ENCODE assay signal across 27 cellular contexts in the genomic region with DNA sequence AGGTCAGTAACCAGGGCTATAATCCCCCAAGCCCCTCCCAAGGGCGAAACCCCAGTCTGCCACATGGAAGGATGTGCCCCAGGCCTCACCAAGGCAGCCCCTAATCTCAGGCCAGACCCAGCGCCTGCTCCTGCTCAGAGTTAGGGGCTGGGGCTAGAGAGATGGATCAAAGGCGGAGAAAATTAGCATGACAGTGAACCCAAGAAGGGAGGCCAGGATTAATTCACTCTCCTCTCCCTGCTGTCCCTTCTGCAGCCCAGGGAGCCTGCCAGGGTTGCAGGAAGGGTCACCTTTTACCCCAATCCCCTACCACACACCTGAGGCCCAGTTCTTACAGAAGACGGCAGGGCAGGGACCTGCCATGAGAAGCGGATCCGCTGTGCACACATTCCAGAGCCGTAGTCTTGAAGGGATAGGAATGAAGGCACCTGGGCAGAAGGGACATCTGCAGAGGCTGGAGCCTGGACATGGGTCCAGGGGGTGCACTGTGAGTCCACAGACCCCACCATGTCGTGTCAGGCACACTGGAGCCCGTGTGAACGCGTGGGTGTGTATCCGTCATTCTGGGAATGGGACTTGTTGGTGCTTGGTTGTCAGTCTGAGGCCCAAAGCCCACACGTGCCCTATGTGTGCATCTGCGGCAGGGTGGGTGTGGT. TPM values are rescaled to one million over a fixed set of nuclear protein-coding genes. Genes with fewer than 3 reads are reported as not detected.
A peak's percentile ranks its signal among the peaks of the same experiment; 100 is the strongest.
DNase-seq lines count a peak whose midpoint lies in the region; ATAC-seq and TF ChIP-seq lines count a peak whose summit lies in the region.
"Had no signal": no experiment of that assay in that cellular context is flagged by ENCODE, and none has a peak within 500 bp of the region (broad histone marks: within the 10 kb centered on the region; RNA-seq: fewer than 3 reads in every experiment).

No MANE protein-coding gene starts in this region.

- TF ChIP-seq RAD21 in SK-N-SH (IDR thresholded peaks at IDR 0.05; ENCODE audit: low read length): no peak

- peaks cover 10% of the 10 kb centered on the region for H3K27me3 Mint-ChIP-seq in chondrocyte (ENCODE audit: low read depth)
- peaks cover 7% of the 10 kb centered on the region for H3K27me3 Mint-ChIP-seq in T-helper 2 cell treated with Interferon-gamma antibody and Interleukin-4, amounts not matched to agents 5 μg/mL and 100 μg/mL, for 36 hours (ENCODE audit: low read depth)
- H3K27me3 Mint-ChIP-seq: CD8-positive, alpha-beta memory T cell; stimulated activated naive CD8-positive, alpha-beta T cell treated with anti-CD3 and anti-CD28 coated beads, Interleukin-15, amount 100 ng/mL, for 72 hours had no signal

- H3F3A ChIP-seq in SK-N-SH (replicated peaks; ENCODE audit: insufficient read depth): no peaks in the 10 kb centered on the region

- no peak overlapping the region for H3K27ac Mint-ChIP-seq in chondrocyte (ENCODE audit: unreplicated experiment)
- H3K27ac Mint-ChIP-seq in T-helper 2 cell treated with Interferon-gamma antibody and Interleukin-4, amounts not matched to agents 5 μg/mL and 100 μg/mL, for 36 hours: no peak overlapping the region
- H3K27ac Mint-ChIP-seq: stimulated activated naive CD8-positive, alpha-beta T cell treated with anti-CD3 and anti-CD28 coated beads, Interleukin-15, amount 100 ng/mL, for 72 hours; T-helper 17 cell had no signal

- DNase-seq in SK-N-SH (peak; percentile 38), chondrocyte (ENCODE audit: low spot score) (peak; percentile 74), right lobe of liver (peak in 2 of 3 donors; percentile 30 to 51), spleen (peak; percentile 59), NCI-H69 (lab: John Stamatoyannopoulos, UW) (no peak)
- no peak for DNase-seq in T-helper 2 cell treated with Interferon-gamma antibody and Interleukin-4, amounts not matched to agents 5 μg/mL and 100 μg/mL, for 36 hours (ENCODE audit: low spot score)
- DNase-seq: activated CD8-positive, alpha-beta memory T cell treated with anti-CD3 and anti-CD28 coated beads, Interleukin-2, amount 50 U/mL, for 4 hours; esophagus squamous epithelium; gastrocnemius medialis; midbrain; NCI-H1092 treated with DMSO at 0.1 percent for 48 hours; NCI-H2029; NCI-H345; PC-3; small intestine; stimulated activated CD4-positive, alpha-beta T cell treated with anti-CD3 and anti-CD28 coated beads, Interleukin-4, amount 100 ng/mL, for 24 hours; stimulated activated naive CD8-positive, alpha-beta T cell treated with anti-CD3 and anti-CD28 coated beads, Interleukin-15, amount 100 ng/mL, for 72 hours; trophoblast cell had no signal

- no peaks in the 10 kb centered on the region for H3K4me1 Mint-ChIP-seq in chondrocyte (ENCODE audit: low read depth)
- H3K4me1 Mint-ChIP-seq in T-helper 2 cell treated with Interferon-gamma antibody and Interleukin-4, amounts not matched to agents 5 μg/mL and 100 μg/mL, for 36 hours (ENCODE audit: low read depth): no peaks in the 10 kb centered on the region
- H3K4me1 Mint-ChIP-seq: CD8-positive, alpha-beta memory T cell had no signal

- ATAC-seq in SK-N-SH treated with all-trans-retinoic acid at 6 μM for 48 hours (no peak), right lobe of liver (no peak), HG03045 (IDR thresholded peaks at IDR 0.05; ENCODE audit: unreplicated experiment) (no peak)
- ATAC-seq: body of pancreas; gastrocnemius medialis; PC-3; stimulated activated naive CD8-positive, alpha-beta T cell treated with anti-CD3 and anti-CD28 coated beads, Interleukin-15, amount 100 ng/mL, for 72 hours; T-helper 17 cell had no signal

- POLR2A ChIA-PET in SK-N-SH (lab: Yijun Ruan, JAX): no interaction called here

- 88% methylated on average over 14 of the region's 14 CpGs for WGBS in SK-N-SH (ENCODE audit: low lambda C conversion rate)
- 96% methylated on average over 5 of the region's 14 CpGs for WGBS in right lobe of liver (ENCODE audit: insufficient coverage, low coverage, low lambda C conversion rate, missing lambda C conversion rate)
- 84 to 96% (median 91%) methylated on average over 12 to 14 of the region's 14 CpGs for WGBS in spleen, 5 donors

- H2AFZ ChIP-seq in SK-N-SH (ENCODE audit: low read depth): no peak overlapping the region

- no peaks in the 10 kb centered on the region for H3K9me2 ChIP-seq in SK-N-SH

- H3K36me3 ChIP-seq in SK-N-SH (replicated peaks in 1 of 2; ENCODE audit: control insufficient read depth in 1 of 2, insufficient read depth in 2 of 2, low read length in 1 of 2): no peaks in the 10 kb centered on the region
- H3K36me3 ChIP-seq in right lobe of liver: no peaks in the 10 kb centered on the region
- H3K36me3 ChIP-seq in spleen: no peaks in the 10 kb centered on the region
- H3K36me3 ChIP-seq: esophagus squamous epithelium, gastrocnemius medialis, prostate gland had no signal

- no peaks in the 10 kb centered on the region for H3K36me3 Mint-ChIP-seq in chondrocyte (ENCODE audit: low read depth)
- no peaks in the 10 kb centered on the region for H3K36me3 Mint-ChIP-seq in T-helper 2 cell treated with Interferon-gamma antibody and Interleukin-4, amounts not matched to agents 5 μg/mL and 100 μg/mL, for 36 hours (ENCODE audit: low read depth)
- H3K36me3 Mint-ChIP-seq: CD8-positive, alpha-beta memory T cell had no signal

- no peaks in the 10 kb centered on the region for H3K9me3 Mint-ChIP-seq in chondrocyte (ENCODE audit: low read depth)
- no peaks in the 10 kb centered on the region for H3K9me3 Mint-ChIP-seq in T-helper 2 cell treated with Interferon-gamma antibody and Interleukin-4, amounts not matched to agents 5 μg/mL and 100 μg/mL, for 36 hours
- H3K9me3 Mint-ChIP-seq: CD8-positive, alpha-beta memory T cell; nephron; stimulated activated naive CD8-positive, alpha-beta T cell treated with anti-CD3 and anti-CD28 coated beads, Interleukin-15, amount 100 ng/mL, for 72 hours had no signal

- TF ChIP-seq EP300 in SK-N-SH (IDR thresholded peaks at IDR 0.05; ENCODE audit: borderline replicate concordance in 1 of 2, low read depth in 1 of 2, low read length in 1 of 2): no peak

- H3K4me2 ChIP-seq in SK-N-SH: no peak overlapping the region

- intact Hi-C loops in right lobe of liver (cut with DNase I) (loop anchor here in 1 of 2 donors (10.0 kb wide), 1 partner anchor 72 kb away; no protein-coding TSS in a partner anchor), spleen (cut with DNase I; ENCODE audit: low total_unique reads) (no loop called here)

- CTCF ChIA-PET in SK-N-SH (lab: Yijun Ruan, JAX): no interaction called here

- H3K27ac ChIP-seq in SK-N-SH (ENCODE audit: low read depth in 2 of 2, low read length in 1 of 2) (no peak overlapping the region), right lobe of liver (no peak overlapping the region), spleen (no peak overlapping the region)
- H3K27ac ChIP-seq: 22Rv1, esophagus squamous epithelium, gastrocnemius medialis, HL-60, prostate gland had no signal

- no peak overlapping the region for H3K4me3 Mint-ChIP-seq in chondrocyte (ENCODE audit: unreplicated experiment)
- H3K4me3 Mint-ChIP-seq in T-helper 2 cell treated with Interferon-gamma antibody and Interleukin-4, amounts not matched to agents 5 μg/mL and 100 μg/mL, for 36 hours: no peak overlapping the region
- H3K4me3 Mint-ChIP-seq: CD8-positive, alpha-beta memory T cell; nephron; stimulated activated naive CD8-positive, alpha-beta T cell treated with anti-CD3 and anti-CD28 coated beads, Interleukin-15, amount 100 ng/mL, for 72 hours; T-helper 17 cell had no signal

- no peak overlapping the region for H3K4me3 ChIP-seq in SK-N-SH (ENCODE audit: low read depth in 2 of 2, low read length in 1 of 2)
- H3K4me3 ChIP-seq in right lobe of liver: no peak overlapping the region
- H3K4me3 ChIP-seq in spleen: no peak overlapping the region
- H3K4me3 ChIP-seq: body of pancreas, esophagus squamous epithelium, gastrocnemius medialis, prostate gland had no signal

- H3K4me1 ChIP-seq in SK-N-SH (ENCODE audit: control insufficient read depth in 1 of 2, insufficient read depth in 2 of 2, low read depth in 1 of 2, low read length in 1 of 2) (peaks cover 0 to 23% of the 10 kb centered on the region in 2 experiments; a peak in 1 of 4 replicates), right lobe of liver (peaks cover 0 to 40% (median 14%) of the 10 kb centered on the region in 4 donors), spleen (peaks cover 0 to 11% (median 8%) of the 10 kb centered on the region in 6 donors)
- H3K4me1 ChIP-seq: esophagus squamous epithelium, gastrocnemius medialis had no signal

- H3K27me3 ChIP-seq in SK-N-SH (ENCODE audit: insufficient read depth): no peaks in the 10 kb centered on the region
- no peaks in the 10 kb centered on the region for H3K27me3 ChIP-seq in right lobe of liver
- peaks cover 0 to 3% (median 0%) of the 10 kb centered on the region in 7 donors for H3K27me3 ChIP-seq in spleen (replicated peaks in 1 of 7)
- H3K27me3 ChIP-seq: body of pancreas, esophagus squamous epithelium, gastrocnemius medialis had no signal

- no peak overlapping the region for H3K9ac ChIP-seq in SK-N-SH

- no peaks in the 10 kb centered on the region for H3K79me2 ChIP-seq in SK-N-SH (ENCODE audit: insufficient read depth)

- H3K9me3 ChIP-seq in SK-N-SH (no peaks in the 10 kb centered on the region), right lobe of liver (no peaks in the 10 kb centered on the region), spleen (no peaks in the 10 kb centered on the region)
- H3K9me3 ChIP-seq: body of pancreas, esophagus squamous epithelium, gastrocnemius medialis, prostate gland had no signal

- TF ChIP-seq CTCF in SK-N-SH (IDR thresholded peaks at IDR 0.05) (no peak), chondrocyte (IDR thresholded peaks at IDR 0.05) (no peak), right lobe of liver (IDR thresholded peaks at IDR 0.05) (no peak), spleen (IDR thresholded peaks at IDR 0.05 in 8 of 11, conservative IDR thresholded peaks at IDR 0.05 in 3 of 11) (no peak)

- TF ChIP-seq POLR2A in right lobe of liver (IDR thresholded peaks at IDR 0.05): no peak
- no peak for TF ChIP-seq POLR2A in spleen (IDR thresholded peaks at IDR 0.05)

- H4K20me1 ChIP-seq in SK-N-SH (ENCODE audit: insufficient read depth): no peaks in the 10 kb centered on the region

TF ChIP-seq in SK-N-SH, 30 proteins besides CTCF, POLR2A, EP300 and RAD21 (continues in another document):
- TF ChIP-seq JUND (IDR thresholded peaks at IDR 0.05) (no peak), SIN3A (IDR thresholded peaks at IDR 0.05; ENCODE audit: borderline replicate concordance, low read depth, low read length) (no peak)

TF ChIP-seq in SK-N-SH treated with all-trans-retinoic acid at 6 μM for 48 hours, 23 proteins besides CTCF, POLR2A, EP300 and RAD21:
- TF ChIP-seq ZNF8 (CRISPR knock-in tag; IDR thresholded peaks at IDR 0.05) (no peak), ISL1 (CRISPR knock-in tag; IDR thresholded peaks at IDR 0.05) (no peak)

RNA-seq across cellular contexts. Expression of a gene that starts 11.9 kb away (rescaled TPM):
- polyA plus RNA-seq in SK-N-SH (2012; rRNA removed) (6.6 and 23.5 TPM in 2 replicates), spleen (10 to 100 TPM; 10.7 to 29.7 (median 11.8) TPM)
- polyA plus RNA-seq in SK-N-SH (2012; cell fraction: cytosol; rRNA removed): 13.6 and 23.5 TPM in 2 replicates
- 39.0 and 44.8 TPM in 2 replicates for polyA plus RNA-seq in SK-N-SH (2012; cell fraction: nucleus; rRNA removed)
- total RNA-seq in chondrocyte (46.2 to 74.6 TPM (median 48.7 TPM) in 3 replicates), right lobe of liver (10 to 100 TPM in 5 of 6 experiments, 1 to 10 TPM in 1; 9.9 to 22.8 (median 12.3) TPM), spleen (100 to 1,000 TPM; 117 to 210 (median 129) TPM)

Comparison
In these comparisons a context has a peak if more than half of its experiments do, and no peak if none do; other contexts are left out.
1. DNase-seq: peak in SK-N-SH (single experiment), chondrocyte (single experiment), right lobe of liver (2 of 3) and spleen (single experiment); none in T-helper 2 cell treated with Interferon-gamma antibody and Interleukin-4, amounts not matched to agents 5 μg/mL and 100 μg/mL, for 36 hours (single experiment) and NCI-H69 (single experiment).